1 cellular context compared by ENCODE assay signal in the genomic region with DNA sequence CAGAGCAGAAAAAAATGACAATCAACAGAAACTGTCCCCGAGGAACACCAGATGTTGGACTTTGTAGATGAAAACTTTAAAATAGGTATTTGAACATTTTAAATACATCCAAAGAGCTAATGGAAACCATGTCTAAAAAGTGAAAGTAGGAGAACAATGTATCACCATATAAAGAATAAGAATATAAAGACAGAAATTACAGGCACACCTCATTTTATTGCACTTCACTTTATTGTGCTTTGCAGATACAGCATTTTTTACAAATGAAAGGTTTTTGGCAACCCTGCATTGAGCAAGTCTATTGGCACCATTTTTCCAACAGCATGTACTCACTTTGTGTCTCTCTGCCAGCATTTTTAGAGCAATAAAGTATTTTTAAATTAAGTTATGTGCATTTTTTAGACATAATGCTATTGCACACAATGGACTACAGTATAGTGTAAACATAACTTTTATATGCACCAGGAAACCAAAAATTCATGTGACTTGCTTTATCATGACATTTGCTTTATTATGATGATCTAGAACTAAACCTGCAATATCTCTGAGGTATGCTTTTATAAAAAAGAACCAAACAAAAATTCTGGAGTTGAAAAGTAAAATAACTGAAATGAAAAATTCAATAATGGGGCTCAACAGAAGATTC.
TF ChIP-seq lines count a peak whose summit lies in the region.

No MANE protein-coding gene starts in this region.

TF ChIP-seq in H1, 55 proteins besides CTCF, POLR2A, EP300 and RAD21 (continued from another document):
- TF ChIP-seq POLR2AphosphoS5 (IDR thresholded peaks at IDR 0.05; ENCODE audit: low read depth, low read length) (no peak), MAFK (IDR thresholded peaks at IDR 0.05; ENCODE audit: low read depth, low read length) (no peak), ZNF274 (IDR thresholded peaks at IDR 0.05; ENCODE audit: borderline replicate concordance, extremely low read depth, low read length) (no peak), SRF (IDR thresholded peaks at IDR 0.05; ENCODE audit: low read depth, low read length) (no peak), SP4 (IDR thresholded peaks at IDR 0.05; ENCODE audit: low read length) (no peak), FOSL1 (IDR thresholded peaks at IDR 0.05; ENCODE audit: insufficient read depth, low read depth, low read length) (no peak), HDAC6 (IDR thresholded peaks at IDR 0.05; ENCODE audit: low read depth, low read length) (no peak)
